In genomic region chr13:49400755-49401659, GRCh38 we compare ENCODE assay signal across 9 cellular contexts. TPM values are rescaled to one million over a fixed set of nuclear protein-coding genes. Genes with fewer than 3 reads are reported as not detected.
DNase-seq lines count a peak whose midpoint lies in the region; ATAC-seq, FAIRE-seq and TF ChIP-seq lines count a peak whose summit lies in the region.
"Had no signal": no experiment of that assay in that cellular context is flagged by ENCODE, and none has a peak within 500 bp of the region (broad histone marks: within the 10 kb centered on the region; RNA-seq: fewer than 3 reads in every experiment).

No MANE protein-coding gene starts in this region.

- H3K9me2 ChIP-seq in SK-N-SH = no peaks in the 10 kb centered on the region

- ATAC-seq in SK-N-SH treated with all-trans-retinoic acid at 6 μM for 48 hours (no peak), GM19324 (IDR thresholded peaks at IDR 0.05; ENCODE audit: low FRiP score, unreplicated experiment) (no peak)

- H3K4me3 ChIP-seq in SK-N-SH (ENCODE audit: low read depth in 2 of 2, low read length in 1 of 2) = no peak overlapping the region
- peak overlapping the region; percentile 28 for H3K4me3 ChIP-seq in OCI-LY3 (ENCODE audit: low read length)
- H3K4me3 ChIP-seq: BLaER1 had no signal

- no peaks in the 10 kb centered on the region for H4K20me1 ChIP-seq in SK-N-SH (ENCODE audit: insufficient read depth)
- H4K20me1 ChIP-seq in OCI-LY3 (ENCODE audit: insufficient read depth, low read length) = no peaks in the 10 kb centered on the region
- H4K20me1 ChIP-seq: BLaER1 had no signal

- WGBS in SK-N-SH (ENCODE audit: low lambda C conversion rate) = 67% methylated on average over 7 of the region's 7 CpGs

- peaks cover 8% of the 10 kb centered on the region for H3K9me3 ChIP-seq in SK-N-SH
- peaks cover 15% of the 10 kb centered on the region for H3K9me3 ChIP-seq in OCI-LY3 (ENCODE audit: insufficient read depth, low read length)

- H3F3A ChIP-seq in SK-N-SH (replicated peaks; ENCODE audit: insufficient read depth) = no peaks in the 10 kb centered on the region

- TF ChIP-seq RAD21 in SK-N-SH (IDR thresholded peaks at IDR 0.05; ENCODE audit: low read length) = no peak

- no peak for TF ChIP-seq CTCF in SK-N-SH (IDR thresholded peaks at IDR 0.05)
- TF ChIP-seq CTCF in OCI-LY3 (IDR thresholded peaks at IDR 0.05; ENCODE audit: low read depth, low read length) = no peak

- TF ChIP-seq EP300 in SK-N-SH (IDR thresholded peaks at IDR 0.05; ENCODE audit: borderline replicate concordance in 1 of 2, low read depth in 1 of 2, low read length in 1 of 2) = no peak

- no peak for TF ChIP-seq POLR2A in H54 (IDR thresholded peaks at IDR 0.05; ENCODE audit: low read depth, low read length)

- H3K4me1 ChIP-seq in SK-N-SH (ENCODE audit: control insufficient read depth in 1 of 2, insufficient read depth in 2 of 2, low read depth in 1 of 2, low read length in 1 of 2) = no peaks in the 10 kb centered on the region
- peaks cover 5% of the 10 kb centered on the region; the same call in 1 of the 2 replicates for H3K4me1 ChIP-seq in OCI-LY3 (ENCODE audit: low read length)
- H3K4me1 ChIP-seq: BLaER1 had no signal

- POLR2A ChIA-PET in SK-N-SH (lab: Yijun Ruan, JAX) = interaction anchor here (0.6 to 0.7 kb wide), 3 partner anchors 42 to 44 kb away, joined by 3 to 4 read pairs (median 3); no protein-coding TSS in a partner anchor

- CTCF ChIA-PET in SK-N-SH (lab: Yijun Ruan, JAX) = no interaction called here

- FAIRE-seq in H54 (lab: Jason Lieb, UNC) = no peak

- H3K36me3 ChIP-seq in SK-N-SH (replicated peaks in 1 of 2; ENCODE audit: control insufficient read depth in 1 of 2, insufficient read depth in 2 of 2, low read length in 1 of 2) (no peaks in the 10 kb centered on the region), OCI-LY3 (replicated peaks; ENCODE audit: low read depth, low read length) (no peaks in the 10 kb centered on the region)

- no peak overlapping the region; a peak in 1 of 4 replicates for H3K27ac ChIP-seq in SK-N-SH (ENCODE audit: low read depth in 2 of 2, low read length in 1 of 2)
- no peak overlapping the region for H3K27ac ChIP-seq in OCI-LY3 (ENCODE audit: low read length)
- H3K27ac ChIP-seq: BLaER1 had no signal

- no peak overlapping the region for H2AFZ ChIP-seq in SK-N-SH (ENCODE audit: low read depth)
- peak overlapping the region; percentile 48; the same call in 1 of the 2 replicates for H2AFZ ChIP-seq in OCI-LY3 (ENCODE audit: low read depth, low read length)

- no peaks in the 10 kb centered on the region for H3K27me3 ChIP-seq in SK-N-SH (ENCODE audit: insufficient read depth)
- no peaks in the 10 kb centered on the region for H3K27me3 ChIP-seq in OCI-LY3 (ENCODE audit: low read depth, low read length)
- H3K27me3 ChIP-seq: BLaER1 had no signal

- H3K79me2 ChIP-seq in SK-N-SH (ENCODE audit: insufficient read depth) (no peaks in the 10 kb centered on the region), OCI-LY3 (ENCODE audit: low read length) (no peaks in the 10 kb centered on the region)

- H3K4me2 ChIP-seq in SK-N-SH (no peak overlapping the region), OCI-LY3 (ENCODE audit: low read length) (peak overlapping the region; percentile 43)
- H3K4me2 ChIP-seq: BLaER1 had no signal

- DNase-seq in SK-N-SH = peak; percentile 5
- DNase-seq in fibroblast of peridontal ligament (ENCODE audit: extremely low read depth) = peak; percentile 73
- DNase-seq in occipital lobe (lab: John Stamatoyannopoulos, UW) = peak; percentile 7
- DNase-seq in H54 (ENCODE audit: insufficient read length, low spot score) = no peak
- DNase-seq in retina = no peak

- H3K9ac ChIP-seq in SK-N-SH (no peak overlapping the region), OCI-LY3 (ENCODE audit: low read length) (no peak overlapping the region)
- H3K9ac ChIP-seq: BLaER1 had no signal

TF ChIP-seq in SK-N-SH, 30 proteins besides CTCF, POLR2A, EP300 and RAD21 (continues in another document):
- no peak for TF ChIP-seq RXRA (IDR thresholded peaks at IDR 0.05; ENCODE audit: borderline replicate concordance, low read depth)
- no peak for TF ChIP-seq TCF12 (IDR thresholded peaks at IDR 0.05)
- TF ChIP-seq, protein P1, sequence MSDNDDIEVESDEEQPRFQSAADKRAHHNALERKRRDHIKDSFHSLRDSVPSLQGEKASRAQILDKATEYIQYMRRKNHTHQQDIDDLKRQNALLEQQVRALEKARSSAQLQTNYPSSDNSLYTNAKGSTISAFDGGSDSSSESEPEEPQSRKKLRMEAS (IDR thresholded peaks at IDR 0.05; ENCODE audit: low read depth) = no peak
- TF ChIP-seq MEF2A (IDR thresholded peaks at IDR 0.05; ENCODE audit: borderline replicate concordance, low read depth) = no peak
- TF ChIP-seq, protein P2, sequence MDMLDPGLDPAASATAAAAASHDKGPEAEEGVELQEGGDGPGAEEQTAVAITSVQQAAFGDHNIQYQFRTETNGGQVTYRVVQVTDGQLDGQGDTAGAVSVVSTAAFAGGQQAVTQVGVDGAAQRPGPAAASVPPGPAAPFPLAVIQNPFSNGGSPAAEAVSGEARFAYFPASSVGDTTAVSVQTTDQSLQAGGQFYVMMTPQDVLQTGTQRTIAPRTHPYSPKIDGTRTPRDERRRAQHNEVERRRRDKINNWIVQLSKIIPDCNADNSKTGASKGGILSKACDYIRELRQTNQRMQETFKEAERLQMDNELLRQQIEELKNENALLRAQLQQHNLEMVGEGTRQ (IDR thresholded peaks at IDR 0.05; ENCODE audit: borderline replicate concordance, low read depth, low read length) = no peak
- TF ChIP-seq SMC3 (IDR thresholded peaks at IDR 0.05; ENCODE audit: low read depth, low read length) = no peak
- TF ChIP-seq TEAD4 (IDR thresholded peaks at IDR 0.05; ENCODE audit: borderline replicate concordance, insufficient read depth) = no peak
- TF ChIP-seq ELF1 (IDR thresholded peaks at IDR 0.05) = no peak
- no peak for TF ChIP-seq RCOR1 (IDR thresholded peaks at IDR 0.05; ENCODE audit: low read length)
- TF ChIP-seq CHD2 (IDR thresholded peaks at IDR 0.05; ENCODE audit: low read length, partially characterized antibody) = no peak
- TF ChIP-seq MXI1 (IDR thresholded peaks at IDR 0.05; ENCODE audit: low read depth, low read length) = no peak
- TF ChIP-seq, protein P3, sequence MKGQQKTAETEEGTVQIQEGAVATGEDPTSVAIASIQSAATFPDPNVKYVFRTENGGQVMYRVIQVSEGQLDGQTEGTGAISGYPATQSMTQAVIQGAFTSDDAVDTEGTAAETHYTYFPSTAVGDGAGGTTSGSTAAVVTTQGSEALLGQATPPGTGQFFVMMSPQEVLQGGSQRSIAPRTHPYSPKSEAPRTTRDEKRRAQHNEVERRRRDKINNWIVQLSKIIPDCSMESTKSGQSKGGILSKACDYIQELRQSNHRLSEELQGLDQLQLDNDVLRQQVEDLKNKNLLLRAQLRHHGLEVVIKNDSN (IDR thresholded peaks at IDR 0.05; ENCODE audit: borderline replicate concordance, low read depth) = no peak
- TF ChIP-seq FOSL2 (IDR thresholded peaks at IDR 0.05; ENCODE audit: borderline replicate concordance, low read depth) = no peak
- no peak for TF ChIP-seq TAF1 (IDR thresholded peaks at IDR 0.05; ENCODE audit: borderline replicate concordance, low read depth, low read length)
- no peak for TF ChIP-seq GATA2 (CRISPR knock-in tag; IDR thresholded peaks at IDR 0.05)

TF ChIP-seq in SK-N-SH treated with all-trans-retinoic acid at 6 μM for 48 hours, 23 proteins besides CTCF, POLR2A, EP300 and RAD21 (continues in another document):
- TF ChIP-seq GLIS3 (CRISPR knock-in tag; IDR thresholded peaks at IDR 0.05) (no peak), ZNF565 (CRISPR knock-in tag; conservative IDR thresholded peaks at IDR 0.05; ENCODE audit: low read depth) (no peak), ARNTL (CRISPR knock-in tag; IDR thresholded peaks at IDR 0.05; ENCODE audit: borderline replicate concordance, low read depth) (no peak), RARB (CRISPR knock-in tag; IDR thresholded peaks at IDR 0.05) (no peak), ZFP3 (CRISPR knock-in tag; IDR thresholded peaks at IDR 0.05) (no peak), CSRNP3 (CRISPR knock-in tag; IDR thresholded peaks at IDR 0.05) (no peak), PPARA (CRISPR knock-in tag; IDR thresholded peaks at IDR 0.05; ENCODE audit: borderline replicate concordance) (no peak), ISL1 (CRISPR knock-in tag; IDR thresholded peaks at IDR 0.05) (no peak)

RNA-seq across cellular contexts. Expression of gene CAB39L, which starts 42.9 kb away (rescaled TPM):
- polyA plus RNA-seq in SK-N-SH (2012; rRNA removed) = 2.6 and 3.3 TPM in 2 replicates
- 3.4 and 3.5 TPM in 2 replicates for polyA plus RNA-seq in SK-N-SH (2012; cell fraction: cytosol; rRNA removed)
- polyA plus RNA-seq in SK-N-SH (2012; cell fraction: nucleus; rRNA removed) = 2.1 and 2.5 TPM in 2 replicates
- total RNA-seq in occipital lobe = 36.5 TPM

RNA-seq across cellular contexts. Expression of gene SETDB2, which starts 43.1 kb away (rescaled TPM):
- 1.9 and 2.4 TPM in 2 replicates for polyA plus RNA-seq in SK-N-SH (2012; rRNA removed)
- 2.7 and 3.0 TPM in 2 replicates for polyA plus RNA-seq in SK-N-SH (2012; cell fraction: cytosol; rRNA removed)
- 2.2 and 4.2 TPM in 2 replicates for polyA plus RNA-seq in SK-N-SH (2012; cell fraction: nucleus; rRNA removed)
- 20.7 TPM for total RNA-seq in occipital lobe

Comparison
In these comparisons a context has a peak if more than half of its experiments do, and no peak if none do; other contexts are left out.
1. DNase-seq: peak in SK-N-SH (single experiment), fibroblast of peridontal ligament (single experiment) and occipital lobe (single experiment); none in H54 (single experiment) and retina (single experiment).